In genomic region chr10:68010426-68010825, GRCh38 we compare ENCODE assay signal across 12 cellular contexts.
DNase-seq lines count a peak whose midpoint lies in the region; ATAC-seq and TF ChIP-seq lines count a peak whose summit lies in the region.
"Had no signal": no experiment of that assay in that cellular context is flagged by ENCODE, and none has a peak within 500 bp of the region (broad histone marks: within the 10 kb centered on the region; RNA-seq: fewer than 3 reads in every experiment).

No MANE protein-coding gene starts in this region.

- H3K9me3 ChIP-seq in WERI-Rb-1 (ENCODE audit: severe bottlenecking) (no peaks in the 10 kb centered on the region), osteoblast (ENCODE audit: low read depth, low read length) (no peaks in the 10 kb centered on the region)
- H3K9me3 ChIP-seq: A549 had no signal

- no peak overlapping the region for H2AFZ ChIP-seq in osteoblast (ENCODE audit: low read length)

- H3K4me1 ChIP-seq in osteoblast (ENCODE audit: insufficient read depth, low read length), result no peaks in the 10 kb centered on the region
- H3K4me1 ChIP-seq: A549 had no signal

- H3K27ac ChIP-seq in WERI-Rb-1 (no peak overlapping the region), osteoblast (ENCODE audit: low read depth, low read length) (no peak overlapping the region)
- H3K27ac ChIP-seq: A549, HL-60 had no signal

- no peak for ATAC-seq in HG02623 (IDR thresholded peaks at IDR 0.05; ENCODE audit: unreplicated experiment)
- no peak for ATAC-seq in HG03571 (IDR thresholded peaks at IDR 0.05; ENCODE audit: unreplicated experiment)
- ATAC-seq: A549; CD8-positive, alpha-beta T cell; HCT116 had no signal

- DNase-seq in NCI-H1048 (lab: John Stamatoyannopoulos, UW) (peak; percentile 39), WERI-Rb-1 (peak; percentile 57), osteoblast (ENCODE audit: insufficient read length, low spot score, missing footprints) (peak; percentile 31), SKM-1 (lab: John Stamatoyannopoulos, UW; ENCODE audit: unreplicated experiment) (no peak)
- no peak for DNase-seq in stimulated activated naive CD4-positive, alpha-beta T cell (lab: John Stamatoyannopoulos, UW)
- DNase-seq: CD8-positive, alpha-beta T cell; COR-L47 had no signal

- no peak overlapping the region for H3K4me2 ChIP-seq in osteoblast (ENCODE audit: insufficient read depth, low read length)
- H3K4me2 ChIP-seq: A549 had no signal

- TF ChIP-seq CTCF in WERI-Rb-1 (IDR thresholded peaks at IDR 0.05; ENCODE audit: low read depth, low read length) (no peak), osteoblast (IDR thresholded peaks at IDR 0.05; ENCODE audit: extremely low read depth, low read depth, low read length) (no peak)

- H4K20me1 ChIP-seq in osteoblast (ENCODE audit: insufficient read depth, low read length), result peaks cover 15% of the 10 kb centered on the region

- H3K36me3 ChIP-seq in WERI-Rb-1 (no peaks in the 10 kb centered on the region), osteoblast (ENCODE audit: insufficient read depth, low read length) (peaks cover 92% of the 10 kb centered on the region)

- no peaks in the 10 kb centered on the region for H3K27me3 ChIP-seq in WERI-Rb-1 (ENCODE audit: insufficient read depth, low read depth, severe bottlenecking)
- H3K27me3 ChIP-seq in osteoblast (ENCODE audit: insufficient read depth, low read length), result no peaks in the 10 kb centered on the region

- peaks cover 65% of the 10 kb centered on the region for H3K79me2 ChIP-seq in osteoblast (ENCODE audit: insufficient read depth, low read length)

- H3K4me3 ChIP-seq in WERI-Rb-1 (ENCODE audit: low read depth, low read length) (no peak overlapping the region), osteoblast (ENCODE audit: insufficient read depth, low read length) (no peak overlapping the region)
- H3K4me3 ChIP-seq: A549 had no signal

Comparison
In these comparisons a context has a peak if more than half of its experiments do, and no peak if none do; other contexts are left out.
1. DNase-seq: peak in NCI-H1048 (single experiment), WERI-Rb-1 (single experiment) and osteoblast (single experiment); none in SKM-1 (single experiment) and stimulated activated naive CD4-positive, alpha-beta T cell (0 of 6).